22 cellular contexts compared by ENCODE assay signal in genomic region chr2:9226458-9227380, GRCh38. TPM values are rescaled to one million over a fixed set of nuclear protein-coding genes. Genes with fewer than 3 reads are reported as not detected.
DNase-seq lines count a peak whose midpoint lies in the region; ATAC-seq, FAIRE-seq and TF ChIP-seq lines count a peak whose summit lies in the region.
"Had no signal": no experiment of that assay in that cellular context is flagged by ENCODE, and none has a peak within 500 bp of the region (broad histone marks: within the 10 kb centered on the region; RNA-seq: fewer than 3 reads in every experiment).

No MANE protein-coding gene starts in this region.

- no peak for TF ChIP-seq RAD21 in H1 (IDR thresholded peaks at IDR 0.05 in 1 of 2, conservative IDR thresholded peaks at IDR 0.05 in 1 of 2; ENCODE audit: low read depth in 2 of 2, low read length in 2 of 2)

- no peak overlapping the region for H3K18ac ChIP-seq in H1 (ENCODE audit: extremely low read depth, low read length)

- no peak overlapping the region for H3K4me2 ChIP-seq in H1 (ENCODE audit: insufficient read depth in 1 of 2, low read depth in 2 of 2, low read length in 2 of 2)
- no peak overlapping the region for H3K4me2 ChIP-seq in osteoblast (ENCODE audit: insufficient read depth, low read length)

- peak overlapping the region; percentile 19 for H3K27ac ChIP-seq in right cardiac atrium (ENCODE audit: low read length)
- no peak overlapping the region for H3K27ac ChIP-seq in H1 (ENCODE audit: low read depth, low read length)
- peak overlapping the region; percentile 96 for H3K27ac ChIP-seq in osteoblast (ENCODE audit: low read depth, low read length)
- H3K27ac ChIP-seq in stomach: peak overlapping the region in 1 of 5 donors; percentile 17
- H3K27ac ChIP-seq: ovary had no signal

- H2BK5ac ChIP-seq in H1 (ENCODE audit: low read depth, low read length): no peak overlapping the region

- H3K4ac ChIP-seq in H1 (replicated peaks; ENCODE audit: insufficient read length, low read depth, low read length): no peak overlapping the region

- peaks cover 15 to 23% of the 10 kb centered on the region in 2 experiments for H4K20me1 ChIP-seq in H1 (replicated peaks in 1 of 2; ENCODE audit: control insufficient read depth in 1 of 2, insufficient read depth in 2 of 2, low read length in 2 of 2)
- peaks cover 13% of the 10 kb centered on the region for H4K20me1 ChIP-seq in osteoblast (ENCODE audit: insufficient read depth, low read length)

- intact Hi-C loops in right cardiac atrium (cut with DNase I): no loop called here
- intact Hi-C loops in cardiac septum (cut with DNase I): no loop called here
- intact Hi-C loops in stomach (cut with DNase I; ENCODE audit: low total_unique reads): no loop called here

- H3K4me1 ChIP-seq in right cardiac atrium (ENCODE audit: control insufficient read depth, insufficient read depth, low read length): peaks cover 40% of the 10 kb centered on the region
- H3K4me1 ChIP-seq in H1 (replicated peaks in 1 of 4; ENCODE audit: control insufficient read depth in 3 of 4, insufficient read depth in 4 of 4, low read length in 3 of 4): peaks cover 0 to 11% (median 7%) of the 10 kb centered on the region in 4 experiments; a peak in 5 of 7 replicates
- peaks cover 54% of the 10 kb centered on the region for H3K4me1 ChIP-seq in osteoblast (ENCODE audit: insufficient read depth, low read length)
- H3K4me1 ChIP-seq in stomach: peaks cover 39 to 92% (median 59%) of the 10 kb centered on the region in 4 donors

- TF ChIP-seq EP300 in H1 (IDR thresholded peaks at IDR 0.05; ENCODE audit: borderline replicate concordance in 1 of 2, low read depth in 2 of 2, low read length in 2 of 2): no peak
- no peak for TF ChIP-seq EP300 in stomach (IDR thresholded peaks at IDR 0.05)

- H2AK5ac ChIP-seq in H1 (ENCODE audit: low read depth, low read length): peak overlapping the region; percentile 71; the same call in 1 of the 2 replicates

- H2BK120ac ChIP-seq in H1 (replicated peaks; ENCODE audit: low read depth, low read length): no peak overlapping the region

- H3K23me2 ChIP-seq in H1 (ENCODE audit: low read depth, low read length): no peaks in the 10 kb centered on the region

- TF ChIP-seq CTCF in H1 (IDR thresholded peaks at IDR 0.05; ENCODE audit: control extremely low read depth in 1 of 3, insufficient read depth in 1 of 3, low read depth in 1 of 3, low read length in 3 of 3) (no peak), osteoblast (IDR thresholded peaks at IDR 0.05; ENCODE audit: extremely low read depth, low read depth, low read length) (no peak), stomach (IDR thresholded peaks at IDR 0.05) (no peak)

- peak overlapping the region; percentile 68; the same call in 1 of the 2 replicates for H4K8ac ChIP-seq in H1 (ENCODE audit: extremely low read depth, insufficient read depth, low read length)

- H4K5ac ChIP-seq in H1 (ENCODE audit: insufficient read length, low read depth, low read length): no peak overlapping the region

- no peak overlapping the region for H2BK20ac ChIP-seq in H1 (ENCODE audit: low read length)

- H3K79me1 ChIP-seq in H1 (ENCODE audit: low read depth, low read length): peaks cover 11% of the 10 kb centered on the region

- H3K9me3 ChIP-seq in right cardiac atrium (ENCODE audit: control insufficient read depth, low read length) (no peaks in the 10 kb centered on the region), H1 (ENCODE audit: insufficient read depth in 2 of 2, low read depth in 1 of 2, low read length in 1 of 2) (no peaks in the 10 kb centered on the region), osteoblast (ENCODE audit: low read depth, low read length) (no peaks in the 10 kb centered on the region), stomach (no peaks in the 10 kb centered on the region)
- H3K9me3 ChIP-seq: esophagus squamous epithelium, left lung, ovary had no signal

- no peak overlapping the region for H2BK12ac ChIP-seq in H1 (ENCODE audit: low read depth, low read length)

- H3K27me3 ChIP-seq in right cardiac atrium (ENCODE audit: control insufficient read depth, insufficient read depth) (no peaks in the 10 kb centered on the region), H1 (replicated peaks in 1 of 4; ENCODE audit: control insufficient read depth in 3 of 4, extremely low read depth in 1 of 4, insufficient read depth in 3 of 4, low read length in 3 of 4) (no peaks in the 10 kb centered on the region), osteoblast (ENCODE audit: insufficient read depth, low read length) (no peaks in the 10 kb centered on the region), stomach (no peaks in the 10 kb centered on the region)
- H3K27me3 ChIP-seq: esophagus squamous epithelium, ovary had no signal

- no peak overlapping the region for H3K9ac ChIP-seq in H1 (replicated peaks in 1 of 4; ENCODE audit: extremely low read depth in 1 of 4, low read depth in 3 of 4, low read length in 3 of 4)

- no peak for TF ChIP-seq POLR2A in H1 (IDR thresholded peaks at IDR 0.05; ENCODE audit: control extremely low read depth in 1 of 2, low read depth in 2 of 2, low read length in 2 of 2)
- TF ChIP-seq POLR2A in stomach (IDR thresholded peaks at IDR 0.05): no peak

- no peak for FAIRE-seq in H1 (lab: Jason Lieb, UNC)
- FAIRE-seq: bronchial epithelial cell, GM12892, TTC549 had no signal

- H3K79me2 ChIP-seq in H1 (ENCODE audit: control insufficient read depth in 1 of 2, insufficient read depth in 2 of 2, low read length in 2 of 2) (peaks cover 0 to 52% of the 10 kb centered on the region in 2 experiments; a peak in 3 of 4 replicates), osteoblast (ENCODE audit: insufficient read depth, low read length) (peaks cover 92% of the 10 kb centered on the region)

- no peak overlapping the region for H3K56ac ChIP-seq in H1 (replicated peaks; ENCODE audit: insufficient read length, low read depth, low read length)

- H3K14ac ChIP-seq in H1 (ENCODE audit: insufficient read length): no peak overlapping the region

- H3K23ac ChIP-seq in H1 (ENCODE audit: insufficient read length): no peak overlapping the region

- H3K36me3 ChIP-seq in H1 (ENCODE audit: control insufficient read depth in 2 of 4, insufficient read depth in 4 of 4, low read length in 3 of 4) (no peaks in the 10 kb centered on the region), osteoblast (ENCODE audit: insufficient read depth, low read length) (no peaks in the 10 kb centered on the region), stomach (no peaks in the 10 kb centered on the region)
- H3K36me3 ChIP-seq: esophagus squamous epithelium, left lung, ovary had no signal

- H3K4me3 ChIP-seq in right cardiac atrium (ENCODE audit: low read length) (no peak overlapping the region), H1 (ENCODE audit: extremely low read depth in 1 of 4, insufficient read depth in 2 of 4, low read depth in 3 of 4, low read length in 4 of 4) (no peak overlapping the region), osteoblast (ENCODE audit: insufficient read depth, low read length) (no peak overlapping the region), stomach (no peak overlapping the region)
- H3K4me3 ChIP-seq: esophagus squamous epithelium, left lung, ovary had no signal

- ATAC-seq in right cardiac atrium: no peak
- ATAC-seq: activated CD8-positive, alpha-beta memory T cell treated with anti-CD3 and anti-CD28 coated beads, Interleukin-2, amount 10 ng/mL, durations not matched to agents 7 days and 5 days; HCT116; left lung had no signal

- POLR2A ChIA-PET in H1 (lab: Charles Lee; ENCODE audit: partially characterized antibody): interaction anchor here (1.6 kb wide), 1 partner anchor 8 kb away, joined by 4 read pairs; no protein-coding TSS in a partner anchor

- no peak overlapping the region for H4K91ac ChIP-seq in H1 (replicated peaks; ENCODE audit: insufficient read length, low read length)

- no peak overlapping the region for H2BK15ac ChIP-seq in H1 (ENCODE audit: low read length)

- 65% methylated on average over 15 of the region's 15 CpGs for WGBS in right cardiac atrium
- WGBS in H1 (ENCODE audit: extremely low coverage in 1 of 2, insufficient coverage in 1 of 2, insufficient read length in 1 of 2, insufficient replicate concordance in 2 of 2, low coverage in 1 of 2, low lambda C conversion rate in 2 of 2, missing lambda C conversion rate in 1 of 2), 2 experiments: 84% methylated on average over 15 of the region's 15 CpGs; no CpG with 5 or more reads in 1 of the 2 experiments
- 74 to 79% (median 78%) methylated on average over 15 of the region's 15 CpGs for WGBS in stomach, 5 donors

- no peak for DNase-seq in right cardiac atrium
- no peak for DNase-seq in cardiac septum (ENCODE audit: low spot score)
- peak in 1 of 2 experiments; percentile 50 for DNase-seq in H1 (ENCODE audit: low read depth in 1 of 2, low spot score in 2 of 2)
- no peak for DNase-seq in osteoblast (ENCODE audit: insufficient read length, low spot score, missing footprints)
- DNase-seq in glomerular visceral epithelial cell (ENCODE audit: extremely low spot score): no peak
- DNase-seq in NCI-H748 (lab: John Stamatoyannopoulos, UW; ENCODE audit: unreplicated experiment): no peak
- DNase-seq in HuH-7 (ENCODE audit: low spot score): no peak
- no peak for DNase-seq in stomach
- DNase-seq: activated CD4-positive, alpha-beta T cell treated with anti-CD3 and anti-CD28 coated beads for 4 hours; activated CD8-positive, alpha-beta memory T cell treated with anti-CD3 and anti-CD28 coated beads, Interleukin-2, amount 10 ng/mL, durations not matched to agents 7 days and 5 days; CD4-positive, alpha-beta memory T cell; esophagus squamous epithelium; KG1; NCI-H1930; NCI-H226; ovary; stimulated activated CD4-positive, alpha-beta T cell treated with anti-CD3 and anti-CD28 coated beads, Interleukin-4, amount 100 ng/mL, for 1 hour had no signal

- no peak overlapping the region for H2AFZ ChIP-seq in H1 (ENCODE audit: low read length)
- H2AFZ ChIP-seq in osteoblast (ENCODE audit: low read length): no peak overlapping the region

- CTCF ChIA-PET in H1 (lab: Charles Lee; ENCODE audit: partially characterized antibody): interaction anchor here (1.3 to 1.5 kb wide), 4 partner anchors 10 to 82 kb away, joined by 3 to 4 read pairs (median 3); no protein-coding TSS in a partner anchor

TF ChIP-seq in H1, 55 proteins besides CTCF, POLR2A, EP300 and RAD21 (continues in another document):
- no peak for TF ChIP-seq TEAD4 (IDR thresholded peaks at IDR 0.05; ENCODE audit: low read depth, low read length)

RNA-seq across cellular contexts. Expression of gene ASAP2, which starts 20.1 kb away (rescaled TPM):
- total RNA-seq in right cardiac atrium (10 to 100 TPM; 13.3 to 19.7 (median 16.0) TPM), cardiac septum (11.8 TPM), osteoblast (56.0 and 66.2 TPM in 2 replicates), stomach (10 to 100 TPM; 32.1 to 55.4 (median 37.1) TPM)
- polyA plus RNA-seq in right cardiac atrium (9.2 TPM), H1 (2011; rRNA removed) (8.6 and 10.2 TPM in 2 replicates), stomach (10 to 100 TPM in 1 of 3 donors, 1 to 10 TPM in 2; 9.7 to 25.1 (median 9.8) TPM)
- total RNA-seq in H1 (2021; fragmentation: NEBNext Ultra II Directional; extraction: Animal tissue kit (Norgen Biotek cat#: 25700)): 16.6 and 18.7 TPM in 2 replicates
- polyA plus RNA-seq in H1 (2011; cell fraction: cytosol; rRNA removed): 9.5 TPM
- 10.5 TPM for polyA plus RNA-seq in H1 (2011; cell fraction: nucleus; rRNA removed)
- 9.0 to 13.2 TPM (median 10.2 TPM) in 4 replicates for polyA plus RNA-seq in H1 (2012, experiment 1 of 2)
- polyA plus RNA-seq in H1 (2012, experiment 2 of 2): 0.70 TPM
- polyA plus RNA-seq in H1 (2013, experiment 1 of 2): 10.7 TPM
- polyA plus RNA-seq in H1 (2013, experiment 2 of 2): 11.2 TPM
- polyA minus RNA-seq in H1 (2011; rRNA and poly(A)+ RNA removed): 15.3 and 16.8 TPM in 2 replicates
- 8.6 TPM for polyA minus RNA-seq in H1 (2011; cell fraction: cytosol; rRNA and poly(A)+ RNA removed)
- polyA minus RNA-seq in H1 (2011; cell fraction: nucleus; rRNA and poly(A)+ RNA removed): 19.0 TPM
- total RNA-seq: CD4-positive, alpha-beta memory T cell had no signal
- polyA plus RNA-seq: CD4-positive, alpha-beta memory T cell had no signal
